ENCODE assay signal across 16 cellular contexts in the genomic region with DNA sequence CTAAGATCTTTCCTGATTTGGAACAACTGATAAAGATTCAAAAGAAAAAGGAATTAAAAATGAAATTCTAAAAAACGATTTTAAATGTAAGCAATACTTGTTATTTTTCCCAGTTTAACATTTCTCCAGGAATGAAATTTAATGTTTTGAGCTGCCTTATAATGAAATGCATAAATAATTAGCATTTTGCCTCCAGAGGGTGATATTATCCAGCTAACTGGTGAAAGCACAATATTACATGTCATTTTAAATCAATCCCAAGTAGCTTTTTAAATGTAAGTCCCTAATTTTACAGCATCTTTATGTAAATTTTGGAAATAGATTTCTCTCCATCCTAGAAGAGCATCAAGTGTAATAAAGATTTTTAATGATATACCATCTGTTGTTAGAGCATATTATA.
DNase-seq lines count a peak whose midpoint lies in the region; ATAC-seq and TF ChIP-seq lines count a peak whose summit lies in the region.
"Had no signal": no experiment of that assay in that cellular context is flagged by ENCODE, and none has a peak within 500 bp of the region (broad histone marks: within the 10 kb centered on the region; RNA-seq: fewer than 3 reads in every experiment).

No MANE protein-coding gene starts in this region.

- RAD21 ChIA-PET in HCT116 (lab: Charles Lee; ENCODE audit: low non-redundant PET in 1 of 2, low total read pairs in 2 of 2, uncharacterized antibody in 2 of 2, unreplicated experiment in 2 of 2) = no interaction called here

- DNase-seq in DMS 273 (lab: John Stamatoyannopoulos, UW; ENCODE audit: unreplicated experiment) (peak; percentile 18), DMS 273 treated with DMSO at 0.1 percent for 48 hours (lab: John Stamatoyannopoulos, UW) (no peak), HCT116 (ENCODE audit: low read depth, low spot score) (no peak), memory B cell (ENCODE audit: low spot score in 2 of 2) (no peak), NCI-H146 treated with DMSO at 0.1 percent for 48 hours (lab: John Stamatoyannopoulos, UW; ENCODE audit: unreplicated experiment) (no peak), NCI-H524 (lab: John Stamatoyannopoulos, UW) (no peak)
- DNase-seq in activated CD8-positive, alpha-beta T cell treated with anti-CD3 and anti-CD28 coated beads for 36 hours = no peak
- DNase-seq: 8988T, DMS153, DMS79 treated with DMSO at 0.1 percent for 48 hours, EL, HCEC 1CT had no signal

- no peaks in the 10 kb centered on the region for H3K36me3 ChIP-seq in HCT116 (ENCODE audit: control insufficient read depth in 1 of 2, insufficient read depth in 2 of 2, low read length in 2 of 2)
- H3K36me3 ChIP-seq: BLaER1 had no signal

- peak; percentile 25; the same call in 1 of the 2 replicates for TF ChIP-seq RAD21 in HCT116 (IDR thresholded peaks at IDR 0.05; ENCODE audit: low read depth)

- no peak overlapping the region for H3K27ac ChIP-seq in HCT116 (ENCODE audit: low read depth, low read length)
- no peak overlapping the region for H3K27ac ChIP-seq in VCaP
- H3K27ac ChIP-seq: BLaER1, HL-60 had no signal

- TF ChIP-seq CTCF in HCT116 (IDR thresholded peaks at IDR 0.05 in 2 of 3, conservative IDR thresholded peaks at IDR 0.05 in 1 of 3; ENCODE audit: borderline replicate concordance in 1 of 3, insufficient read depth in 1 of 3, low read depth in 2 of 3, low read length in 2 of 3) (no peak), VCaP (conservative IDR thresholded peaks at IDR 0.05) (peak; percentile 41)
- no peak for TF ChIP-seq CTCF in activated CD8-positive, alpha-beta T cell treated with anti-CD3 and anti-CD28 coated beads for 36 hours (IDR thresholded peaks at IDR 0.05)

- H3K4me1 Mint-ChIP-seq in memory B cell = no peaks in the 10 kb centered on the region
- H3K4me1 Mint-ChIP-seq in activated CD8-positive, alpha-beta T cell treated with anti-CD3 and anti-CD28 coated beads for 36 hours (ENCODE audit: low read depth) = no peaks in the 10 kb centered on the region
- H3K4me1 Mint-ChIP-seq: CD4-positive, CD25-positive, alpha-beta regulatory T cell had no signal

- H3K9me2 ChIP-seq in HCT116 (ENCODE audit: insufficient read depth) = no peaks in the 10 kb centered on the region; the same call in 1 of the 2 replicates

- H2AFZ ChIP-seq in HCT116 (ENCODE audit: low read depth, low read length, poor library complexity, severe bottlenecking) = no peak overlapping the region

- H3K4me3 ChIP-seq in HCT116 (replicated peaks in 1 of 2; ENCODE audit: low read depth in 1 of 2, low read length in 2 of 2) = no peak overlapping the region
- H3K4me3 ChIP-seq: BLaER1 had no signal

- no peak overlapping the region for H3K4me3 Mint-ChIP-seq in memory B cell
- no peak overlapping the region for H3K4me3 Mint-ChIP-seq in activated CD8-positive, alpha-beta T cell treated with anti-CD3 and anti-CD28 coated beads for 36 hours
- H3K4me3 Mint-ChIP-seq: CD4-positive, CD25-positive, alpha-beta regulatory T cell had no signal

- H3K79me2 ChIP-seq in HCT116 (ENCODE audit: insufficient read depth, low read length) = no peaks in the 10 kb centered on the region

- H3K4me2 ChIP-seq in HCT116 (ENCODE audit: low read length) = no peak overlapping the region
- H3K4me2 ChIP-seq: BLaER1 had no signal

- POLR2A ChIA-PET in HCT116 (lab: Charles Lee) = no interaction called here
- POLR2A ChIA-PET in activated CD8-positive, alpha-beta T cell treated with anti-CD3 and anti-CD28 coated beads for 36 hours (lab: Charles Lee) = no interaction called here

- H3K9me3 Mint-ChIP-seq in memory B cell = peaks cover 11% of the 10 kb centered on the region
- no peaks in the 10 kb centered on the region for H3K9me3 Mint-ChIP-seq in activated CD8-positive, alpha-beta T cell treated with anti-CD3 and anti-CD28 coated beads for 36 hours

- BruUV-seq in HCT116 (replicated peaks; lab: Mats Ljungman, UMichigan) = no TSS peak

- H3K27ac Mint-ChIP-seq in memory B cell = peak overlapping the region; percentile 35
- H3K27ac Mint-ChIP-seq in activated CD8-positive, alpha-beta T cell treated with anti-CD3 and anti-CD28 coated beads for 36 hours = no peak overlapping the region
- H3K27ac Mint-ChIP-seq: CD4-positive, CD25-positive, alpha-beta regulatory T cell had no signal

- ATAC-seq in HCT116 (no peak), memory B cell (ENCODE audit: low read depth) (no peak)
- no peak for ATAC-seq in activated CD8-positive, alpha-beta T cell treated with anti-CD3 and anti-CD28 coated beads for 36 hours

- H3K27me3 ChIP-seq in HCT116 (ENCODE audit: insufficient read depth, low read length) = no peaks in the 10 kb centered on the region
- H3K27me3 ChIP-seq: BLaER1 had no signal

- no peaks in the 10 kb centered on the region for H4K20me1 ChIP-seq in HCT116 (ENCODE audit: insufficient read depth)
- H4K20me1 ChIP-seq: BLaER1 had no signal

- no peak for TF ChIP-seq POLR2A in HCT116 (IDR thresholded peaks at IDR 0.05; ENCODE audit: borderline replicate concordance, extremely low read depth, insufficient read depth, insufficient read length)

- H3K9me3 ChIP-seq in HCT116 (ENCODE audit: control insufficient read depth in 1 of 2, insufficient read depth in 1 of 2, low read depth in 1 of 2, low read length in 2 of 2) = no peaks in the 10 kb centered on the region
- H3K9me3 ChIP-seq: BLaER1 had no signal

- no peaks in the 10 kb centered on the region for H3K36me3 Mint-ChIP-seq in memory B cell
- H3K36me3 Mint-ChIP-seq in activated CD8-positive, alpha-beta T cell treated with anti-CD3 and anti-CD28 coated beads for 36 hours (ENCODE audit: low read depth) = no peaks in the 10 kb centered on the region
- H3K36me3 Mint-ChIP-seq: CD4-positive, CD25-positive, alpha-beta regulatory T cell had no signal

- intact Hi-C loops in HCT116 (cut with micrococcal nuclease) = loop anchor here (10.0 kb wide), 1 partner anchor 259 kb away; no protein-coding TSS in a partner anchor
- intact Hi-C loops in activated CD8-positive, alpha-beta T cell treated with anti-CD3 and anti-CD28 coated beads for 36 hours (cut with micrococcal nuclease) = no loop called here

- H3K9ac ChIP-seq in HCT116 (ENCODE audit: low read length) = no peak overlapping the region
- H3K9ac ChIP-seq: BLaER1 had no signal

- H3K4me1 ChIP-seq in HCT116 (ENCODE audit: control insufficient read depth in 1 of 2, insufficient read depth in 2 of 2, low read length in 2 of 2) = no peaks in the 10 kb centered on the region
- H3K4me1 ChIP-seq: BLaER1 had no signal

- CTCF ChIA-PET in HCT116 (lab: Charles Lee) = interaction anchor here (0.6 to 1.1 kb wide), 3 partner anchors 241 to 1855 kb away, joined by 3 to 4 read pairs (median 3); no protein-coding TSS in a partner anchor
- CTCF ChIA-PET in activated CD8-positive, alpha-beta T cell treated with anti-CD3 and anti-CD28 coated beads for 36 hours (lab: Charles Lee) = no interaction called here

- no peaks in the 10 kb centered on the region for H3K27me3 Mint-ChIP-seq in memory B cell
- no peaks in the 10 kb centered on the region for H3K27me3 Mint-ChIP-seq in activated CD8-positive, alpha-beta T cell treated with anti-CD3 and anti-CD28 coated beads for 36 hours
- H3K27me3 Mint-ChIP-seq: CD4-positive, CD25-positive, alpha-beta regulatory T cell had no signal

TF ChIP-seq in HCT116, 20 proteins besides CTCF, POLR2A, EP300 and RAD21:
- TF ChIP-seq TCF7L2 (IDR thresholded peaks at IDR 0.05; ENCODE audit: borderline replicate concordance, extremely low read depth, insufficient read depth, insufficient read length) (no peak), EZH2 (IDR thresholded peaks at IDR 0.05) (no peak), SP1 (IDR thresholded peaks at IDR 0.05; ENCODE audit: low read depth) (no peak), POLR2AphosphoS5 (IDR thresholded peaks at IDR 0.05; ENCODE audit: low read depth, low read length) (no peak), EZH2phosphoT487 (IDR thresholded peaks at IDR 0.05; ENCODE audit: borderline replicate concordance) (no peak), SIN3A (IDR thresholded peaks at IDR 0.05; ENCODE audit: low read depth) (no peak), YY1 (IDR thresholded peaks at IDR 0.05; ENCODE audit: extremely low read depth, insufficient replicate concordance, low read depth, low read length) (no peak), ZNF274 (IDR thresholded peaks at IDR 0.05; ENCODE audit: low read depth, low read length) (no peak), JUND (IDR thresholded peaks at IDR 0.05) (no peak), FOSL1 (IDR thresholded peaks at IDR 0.05; ENCODE audit: low read depth) (no peak)
- TF ChIP-seq, protein P1, sequence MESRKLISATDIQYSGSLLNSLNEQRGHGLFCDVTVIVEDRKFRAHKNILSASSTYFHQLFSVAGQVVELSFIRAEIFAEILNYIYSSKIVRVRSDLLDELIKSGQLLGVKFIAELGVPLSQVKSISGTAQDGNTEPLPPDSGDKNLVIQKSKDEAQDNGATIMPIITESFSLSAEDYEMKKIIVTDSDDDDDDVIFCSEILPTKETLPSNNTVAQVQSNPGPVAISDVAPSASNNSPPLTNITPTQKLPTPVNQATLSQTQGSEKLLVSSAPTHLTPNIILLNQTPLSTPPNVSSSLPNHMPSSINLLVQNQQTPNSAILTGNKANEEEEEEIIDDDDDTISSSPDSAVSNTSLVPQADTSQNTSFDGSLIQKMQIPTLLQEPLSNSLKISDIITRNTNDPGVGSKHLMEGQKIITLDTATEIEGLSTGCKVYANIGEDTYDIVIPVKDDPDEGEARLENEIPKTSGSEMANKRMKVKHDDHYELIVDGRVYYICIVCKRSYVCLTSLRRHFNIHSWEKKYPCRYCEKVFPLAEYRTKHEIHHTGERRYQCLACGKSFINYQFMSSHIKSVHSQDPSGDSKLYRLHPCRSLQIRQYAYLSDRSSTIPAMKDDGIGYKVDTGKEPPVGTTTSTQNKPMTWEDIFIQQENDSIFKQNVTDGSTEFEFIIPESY (IDR thresholded peaks at IDR 0.05; ENCODE audit: extremely low read depth, insufficient replicate concordance, low read length) = no peak
- TF ChIP-seq, protein P2, sequence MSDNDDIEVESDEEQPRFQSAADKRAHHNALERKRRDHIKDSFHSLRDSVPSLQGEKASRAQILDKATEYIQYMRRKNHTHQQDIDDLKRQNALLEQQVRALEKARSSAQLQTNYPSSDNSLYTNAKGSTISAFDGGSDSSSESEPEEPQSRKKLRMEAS (IDR thresholded peaks at IDR 0.05) = no peak
- TF ChIP-seq, protein P3, sequence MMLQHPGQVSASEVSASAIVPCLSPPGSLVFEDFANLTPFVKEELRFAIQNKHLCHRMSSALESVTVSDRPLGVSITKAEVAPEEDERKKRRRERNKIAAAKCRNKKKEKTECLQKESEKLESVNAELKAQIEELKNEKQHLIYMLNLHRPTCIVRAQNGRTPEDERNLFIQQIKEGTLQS (IDR thresholded peaks at IDR 0.05) = no peak
TF ChIP-seq in HCT116: peak in this region for 0.
